10 cellular contexts compared by ENCODE assay signal in genomic region chr10:123044391-123044790, GRCh38. TPM values are rescaled to one million over a fixed set of nuclear protein-coding genes. Genes with fewer than 3 reads are reported as not detected.
DNase-seq lines count a peak whose midpoint lies in the region; ATAC-seq and TF ChIP-seq lines count a peak whose summit lies in the region.
"Had no signal": no experiment of that assay in that cellular context is flagged by ENCODE, and none has a peak within 500 bp of the region (broad histone marks: within the 10 kb centered on the region; RNA-seq: fewer than 3 reads in every experiment).

No MANE protein-coding gene starts in this region.

- H3K4me1 Mint-ChIP-seq in nephron progenitor cell = peaks cover under 1% of the 10 kb centered on the region

- no peaks in the 10 kb centered on the region for H3K27me3 Mint-ChIP-seq in nephron progenitor cell (ENCODE audit: low read depth, poor library complexity)

- no peak for ATAC-seq in HG03135 (IDR thresholded peaks at IDR 0.05; ENCODE audit: unreplicated experiment)
- ATAC-seq in activated naive CD4-positive, alpha-beta T cell treated with anti-CD3 and anti-CD28 coated beads, Interleukin-2, amount 50 U/mL, for 72 hours = no peak

- no peak overlapping the region for H3K4me3 Mint-ChIP-seq in nephron progenitor cell

- DNase-seq in DMS 273 (lab: John Stamatoyannopoulos, UW; ENCODE audit: unreplicated experiment) (peak; percentile 38), DMS 273 treated with DMSO at 0.1 percent for 48 hours (lab: John Stamatoyannopoulos, UW) (no peak), NCI-H1105 (lab: John Stamatoyannopoulos, UW) (peak; percentile 44), astrocyte of the hippocampus (ENCODE audit: low read depth, low spot score) (peak; percentile 19), nephron progenitor cell (no peak), iPS-NIHi11 (ENCODE audit: low spot score) (no peak)
- DNase-seq in activated naive CD4-positive, alpha-beta T cell treated with anti-CD3 and anti-CD28 coated beads, Interleukin-2, amount 50 U/mL, for 72 hours (ENCODE audit: low spot score in 2 of 2) = no peak
- DNase-seq: T-helper 1 cell had no signal

- no peaks in the 10 kb centered on the region for H3K9me3 Mint-ChIP-seq in nephron progenitor cell
- H3K9me3 Mint-ChIP-seq in activated naive CD4-positive, alpha-beta T cell treated with anti-CD3 and anti-CD28 coated beads, Interleukin-2, amount 50 U/mL, for 72 hours = no peaks in the 10 kb centered on the region
- H3K9me3 Mint-ChIP-seq: activated T-helper 2 cell treated with anti-CD3 and anti-CD28 coated beads, Interferon-gamma antibody, Interleukin-2, Interleukin-4, amounts not matched to agents 10 μg/mL and 5 μg/mL and 100 μg/mL, durations not matched to agents 14 hours and 24 hours and 36 hours had no signal

- H3K27ac Mint-ChIP-seq in nephron progenitor cell = no peak overlapping the region
- H3K27ac Mint-ChIP-seq in activated naive CD4-positive, alpha-beta T cell treated with anti-CD3 and anti-CD28 coated beads, Interleukin-2, amount 50 U/mL, for 72 hours = no peak overlapping the region
- H3K27ac Mint-ChIP-seq: activated T-helper 2 cell treated with anti-CD3 and anti-CD28 coated beads, Interferon-gamma antibody, Interleukin-2, Interleukin-4, amounts not matched to agents 10 μg/mL and 5 μg/mL and 100 μg/mL, durations not matched to agents 14 hours and 24 hours and 36 hours had no signal

- peak; percentile 7 for TF ChIP-seq CTCF in nephron progenitor cell (IDR thresholded peaks at IDR 0.05)

- H3K36me3 Mint-ChIP-seq in nephron progenitor cell (ENCODE audit: low read depth) = peaks cover 11% of the 10 kb centered on the region
- H3K36me3 Mint-ChIP-seq in activated naive CD4-positive, alpha-beta T cell treated with anti-CD3 and anti-CD28 coated beads, Interleukin-2, amount 50 U/mL, for 72 hours = no peaks in the 10 kb centered on the region

RNA-seq across cellular contexts. Expression of gene ACADSB, which starts 35.6 kb away (rescaled TPM):
- 10 to 100 TPM; 16.8 to 25.1 TPM for total RNA-seq in activated naive CD4-positive, alpha-beta T cell treated with anti-CD3 and anti-CD28 coated beads, Interleukin-2, amount 50 U/mL, for 72 hours

RNA-seq across cellular contexts. Expression of gene IKZF5, which starts 35.8 kb away (rescaled TPM):
- 10 to 100 TPM; 20.2 to 24.6 TPM for total RNA-seq in activated naive CD4-positive, alpha-beta T cell treated with anti-CD3 and anti-CD28 coated beads, Interleukin-2, amount 50 U/mL, for 72 hours

Comparison
In these comparisons a context has a peak if more than half of its experiments do, and no peak if none do; other contexts are left out.
1. DNase-seq: peak in DMS 273 (single experiment), NCI-H1105 (single experiment) and astrocyte of the hippocampus (single experiment); none in DMS 273 treated with DMSO at 0.1 percent for 48 hours (single experiment), nephron progenitor cell (single experiment), iPS-NIHi11 (single experiment) and activated naive CD4-positive, alpha-beta T cell treated with anti-CD3 and anti-CD28 coated beads, Interleukin-2, amount 50 U/mL, for 72 hours (0 of 2).